In genomic region chr13:46638262-46638661, GRCh38 we compare ENCODE assay signal across 2 cellular contexts.
TF ChIP-seq lines count a peak whose summit lies in the region.

No MANE protein-coding gene starts in this region.

TF ChIP-seq in SK-N-SH, 30 proteins besides CTCF, POLR2A, EP300 and RAD21 (continued from another document):
- TF ChIP-seq USF1 (IDR thresholded peaks at IDR 0.05; ENCODE audit: borderline replicate concordance, low read depth) (no peak), FOXM1 (IDR thresholded peaks at IDR 0.05; ENCODE audit: low read depth) (no peak), TCF12 (IDR thresholded peaks at IDR 0.05) (peak; percentile 40; the same call in 1 of the 2 replicates), GATA2 (CRISPR knock-in tag; IDR thresholded peaks at IDR 0.05) (0 out of 2 replicates have a peak, but pooled peaks have one; percentile 8), FOSL2 (IDR thresholded peaks at IDR 0.05; ENCODE audit: borderline replicate concordance, low read depth) (no peak), PBX3 (IDR thresholded peaks at IDR 0.05) (no peak), NFIC (IDR thresholded peaks at IDR 0.05; ENCODE audit: borderline replicate concordance) (no peak), REST (IDR thresholded peaks at IDR 0.05; ENCODE audit: low read depth, low read length) (no peak), SMC3 (IDR thresholded peaks at IDR 0.05; ENCODE audit: low read depth, low read length) (no peak), USF2 (IDR thresholded peaks at IDR 0.05; ENCODE audit: borderline replicate concordance, low read depth, low read length) (no peak), TAF1 (IDR thresholded peaks at IDR 0.05; ENCODE audit: borderline replicate concordance, low read depth, low read length) (no peak), NRF1 (IDR thresholded peaks at IDR 0.05; ENCODE audit: low read depth, low read length) (no peak), MAX (IDR thresholded peaks at IDR 0.05; ENCODE audit: low read depth) (no peak)

TF ChIP-seq in GM12878, 131 proteins besides CTCF, POLR2A, EP300 and RAD21 (continued from another document):
- no peak for TF ChIP-seq TBL1XR1 (IDR thresholded peaks at IDR 0.05; ENCODE audit: low read depth, low read length)
